8 cellular contexts compared by ENCODE assay signal in the genomic region with DNA sequence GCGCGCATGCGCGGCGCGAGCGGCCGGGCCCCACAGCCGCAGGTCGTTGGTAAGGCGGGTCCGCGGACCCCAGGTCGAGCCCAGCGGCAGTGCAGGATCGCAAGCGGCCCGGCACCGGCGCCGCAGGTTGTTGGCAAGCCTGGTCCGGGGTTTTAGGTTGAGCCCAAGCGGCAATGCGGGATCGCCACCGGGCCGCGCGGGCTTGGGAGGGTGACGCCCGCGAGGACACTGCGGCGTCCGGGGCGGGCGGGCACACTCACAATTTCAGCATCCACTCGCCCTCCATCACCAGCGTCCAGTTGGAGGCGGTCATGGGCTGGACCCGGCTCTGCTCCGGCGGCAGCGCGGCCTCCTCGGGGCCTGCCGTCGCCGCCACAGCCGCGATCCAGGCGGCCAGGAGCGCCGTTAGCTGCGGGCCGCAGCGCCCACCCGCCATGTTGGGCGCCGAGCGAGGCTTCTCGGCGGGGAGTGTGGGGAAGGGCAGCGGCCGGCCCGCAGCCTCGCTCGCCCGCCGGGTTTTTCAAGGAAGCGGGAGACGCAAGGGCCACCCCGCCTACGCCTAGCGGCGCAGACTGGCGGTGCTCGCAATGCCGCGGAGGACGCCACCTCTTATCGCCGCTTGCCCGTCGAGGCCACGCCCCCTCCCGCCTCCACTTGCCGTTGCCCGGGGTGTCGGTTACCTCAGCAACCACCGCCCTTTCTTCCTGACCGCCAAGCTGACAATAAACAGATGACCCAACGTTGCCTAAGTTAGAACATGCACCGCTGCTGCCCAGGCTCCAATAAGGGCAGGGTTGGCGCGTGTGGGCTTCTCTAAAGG. TPM values are rescaled to one million over a fixed set of nuclear protein-coding genes. Genes with fewer than 3 reads are reported as not detected.
DNase-seq lines count a peak whose midpoint lies in the region; ATAC-seq and TF ChIP-seq lines count a peak whose summit lies in the region.

TMX4 (minus strand) TSS at position 584 of the 820 bp plus-strand sequence; CDS start at position 436, 148 bp downstream.

- H3K27me3 Mint-ChIP-seq in activated naive CD8-positive, alpha-beta T cell: no peaks in the 10 kb centered on the region
- no peaks in the 10 kb centered on the region for H3K27me3 Mint-ChIP-seq in osteocyte (ENCODE audit: unreplicated experiment)

- H3K27me3 ChIP-seq in thymus (ENCODE audit: control insufficient read depth, insufficient read depth): no peaks in the 10 kb centered on the region

- H3K9me3 ChIP-seq in thymus (ENCODE audit: control insufficient read depth): no peaks in the 10 kb centered on the region

- H3K4me1 Mint-ChIP-seq in activated naive CD8-positive, alpha-beta T cell (ENCODE audit: low read depth): peaks cover 36% of the 10 kb centered on the region
- H3K4me1 Mint-ChIP-seq in osteocyte (ENCODE audit: unreplicated experiment): peaks cover 7% of the 10 kb centered on the region

- WGBS in thymus: under 1% methylated on average over 96 of the region's 96 CpGs

- peak within 1 kb of the TSS; percentile 76 for H3K4me3 ChIP-seq in NB4 (ENCODE audit: low read depth, low read length)
- peak within 1 kb of the TSS; percentile 75 for H3K4me3 ChIP-seq in thymus (ENCODE audit: low read length)

- H3K36me3 ChIP-seq in thymus (ENCODE audit: control insufficient read depth, insufficient read depth): no peaks in the 10 kb centered on the region

- no peaks in the 10 kb centered on the region for H3K9me3 Mint-ChIP-seq in activated naive CD8-positive, alpha-beta T cell (ENCODE audit: low read depth)
- no peaks in the 10 kb centered on the region for H3K9me3 Mint-ChIP-seq in osteocyte (ENCODE audit: unreplicated experiment)

- peak within 1 kb of the TSS; percentile 85 for H3K27ac Mint-ChIP-seq in activated naive CD8-positive, alpha-beta T cell
- peak within 1 kb of the TSS; percentile 94 for H3K27ac Mint-ChIP-seq in osteocyte (ENCODE audit: unreplicated experiment)

- TF ChIP-seq CTCF in GM10266 (IDR thresholded peaks at IDR 0.05; ENCODE audit: control insufficient read depth, insufficient read depth, low read depth, missing control alignments) (peak; percentile 8), NB4 (IDR thresholded peaks at IDR 0.05; ENCODE audit: low read depth, low read length) (peak; percentile 22), osteocyte (IDR thresholded peaks at IDR 0.05) (peak; percentile 43)

- peak within 1 kb of the TSS; percentile 89 for H3K27ac ChIP-seq in thymus (ENCODE audit: low read depth)

- TF ChIP-seq POLR2A in NB4 (IDR thresholded peaks at IDR 0.05; ENCODE audit: extremely low read depth, insufficient read length): peak; percentile 84

- H3K36me3 Mint-ChIP-seq in activated naive CD8-positive, alpha-beta T cell: peaks cover 2% of the 10 kb centered on the region
- H3K36me3 Mint-ChIP-seq in osteocyte (ENCODE audit: unreplicated experiment): no peaks in the 10 kb centered on the region

- H3K4me1 ChIP-seq in thymus (ENCODE audit: control insufficient read depth, insufficient read depth, low read length): no peaks in the 10 kb centered on the region

- peak; percentile 88 for ATAC-seq in HG02571 (IDR thresholded peaks at IDR 0.05; ENCODE audit: unreplicated experiment)

- H3K4me3 Mint-ChIP-seq in activated naive CD8-positive, alpha-beta T cell: peak within 1 kb of the TSS; percentile 91
- H3K4me3 Mint-ChIP-seq in osteocyte (ENCODE audit: unreplicated experiment): peak within 1 kb of the TSS; percentile 87

- DNase-seq in GM10266 (ENCODE audit: extremely low spot score) (peak; percentile 93), NB4 (ENCODE audit: low read depth) (peak; percentile 99), SKM-1 (lab: John Stamatoyannopoulos, UW; ENCODE audit: unreplicated experiment) (peak; percentile 17), glomerular visceral epithelial cell (ENCODE audit: extremely low spot score) (peak; percentile 98), osteocyte (ENCODE audit: extremely low spot score, unreplicated experiment) (peak; percentile 95)

RNA-seq across cellular contexts. Expression of gene TMX4, which starts in this region (rescaled TPM):
- 28.6 and 32.3 TPM in 2 replicates for total RNA-seq in osteocyte
- 10.5 TPM for polyA plus RNA-seq in thymus

Comparison
In these comparisons a context has a peak if more than half of its experiments do, and no peak if none do; other contexts are left out.
1. Peak in every context shown above with its lines: DNase-seq, ATAC-seq, H3K4me3 ChIP-seq and H3K27ac ChIP-seq.
2. DNase-seq: peak in every context shown above with its lines; median percentile 99 in NB4; 98 in glomerular visceral epithelial cell; 95 in osteocyte; 93 in GM10266; 17 in SKM-1.